In genomic region chr2:219056176-219056895, GRCh38 we compare ENCODE assay signal across 17 cellular contexts. TPM values are rescaled to one million over a fixed set of nuclear protein-coding genes. Genes with fewer than 3 reads are reported as not detected.
A peak's percentile ranks its signal among the peaks of the same experiment; 100 is the strongest.
DNase-seq lines count a peak whose midpoint lies in the region; ATAC-seq, FAIRE-seq and TF ChIP-seq lines count a peak whose summit lies in the region.
"Had no signal": no experiment of that assay in that cellular context is flagged by ENCODE, and none has a peak within 500 bp of the region (broad histone marks: within the 10 kb centered on the region; RNA-seq: fewer than 3 reads in every experiment).

No MANE protein-coding gene starts in this region.

- H3K4me3 ChIP-seq in neuronal stem cell (ENCODE audit: low read length in 2 of 2): no peak overlapping the region
- H3K4me3 ChIP-seq in endodermal cell (ENCODE audit: low read length): no peak overlapping the region

- peak overlapping the region; percentile 82 for H2BK120ac ChIP-seq in neuronal stem cell (ENCODE audit: low read depth, low read length)

- ATAC-seq in T-cell (replicated peaks in 1 of 4): no peak
- ATAC-seq: CD8-positive, alpha-beta T cell had no signal

- DNase-seq in COR-L47 (lab: John Stamatoyannopoulos, UW) (peak; percentile 7), RPMI8226 (peak; percentile 56), endothelial cell (ENCODE audit: low spot score) (no peak), neuronal stem cell (ENCODE audit: low spot score) (no peak), endodermal cell (no peak), HTR-8/SVneo (ENCODE audit: insufficient read length, low spot score) (no peak), T-cell (no peak), HCEC 1CT (no peak)
- DNase-seq: BE2C; Caco-2; CD8-positive, alpha-beta T cell; DMS53; GF-D8; IMR-90 had no signal

- peak overlapping the region; percentile 2 for H3K23ac ChIP-seq in neuronal stem cell (ENCODE audit: low read depth, low read length, poor library complexity)

- H4K91ac ChIP-seq in neuronal stem cell (ENCODE audit: low read depth, low read length, poor library complexity): no peak overlapping the region

- H3K4me2 ChIP-seq in neuronal stem cell (ENCODE audit: insufficient read depth, low read length, poor library complexity, severe bottlenecking): no peak overlapping the region

- H3K14ac ChIP-seq in neuronal stem cell (ENCODE audit: low read length): no peak overlapping the region

- WGBS in neuronal stem cell (ENCODE audit: extremely low coverage in 2 of 2, insufficient read length in 2 of 2, insufficient replicate concordance in 1 of 2), 2 donors: no CpG with 5 or more reads among the region's 9 CpGs
- WGBS in endodermal cell (ENCODE audit: insufficient coverage in 1 of 2, insufficient read length in 1 of 2), 2 experiments: 73 to 87% methylated on average over 7 to 8 of the region's 9 CpGs

- H3K9ac ChIP-seq in neuronal stem cell (ENCODE audit: low read depth, low read length, poor library complexity): no peak overlapping the region
- no peak overlapping the region for H3K9ac ChIP-seq in endodermal cell (ENCODE audit: extremely low read depth, low read length, poor library complexity, severe bottlenecking)

- peaks cover 2 to 12% of the 10 kb centered on the region in 2 donors for H3K4me1 ChIP-seq in neuronal stem cell (ENCODE audit: control insufficient read depth in 2 of 2, insufficient read depth in 1 of 2, low read depth in 1 of 2, low read length in 2 of 2)
- H3K4me1 ChIP-seq in endodermal cell (ENCODE audit: control insufficient read depth, insufficient read depth, low read length): peaks cover 5% of the 10 kb centered on the region

- no peak overlapping the region for H2AFZ ChIP-seq in neuronal stem cell (ENCODE audit: low read length)

- H3K9me3 ChIP-seq in neuronal stem cell (replicated peaks in 1 of 2; ENCODE audit: control insufficient read depth in 2 of 2, insufficient read depth in 1 of 2, low read depth in 1 of 2, low read length in 2 of 2): peaks cover 0 to 4% of the 10 kb centered on the region in 2 donors
- H3K9me3 ChIP-seq in endodermal cell (ENCODE audit: control insufficient read depth, low read length): no peaks in the 10 kb centered on the region
- H3K9me3 ChIP-seq: BE2C, Caco-2 had no signal

- no peak overlapping the region for H3K18ac ChIP-seq in neuronal stem cell (ENCODE audit: low read length)

- H3K27me3 ChIP-seq in neuronal stem cell (ENCODE audit: control insufficient read depth in 3 of 3, insufficient read depth in 3 of 3, low read depth in 1 of 3, low read length in 3 of 3): peaks cover 40 to 95% (median 73%) of the 10 kb centered on the region in 3 experiments
- H3K27me3 ChIP-seq in endodermal cell (ENCODE audit: control insufficient read depth, insufficient read depth, low read length, poor library complexity, severe bottlenecking): peaks cover 98% of the 10 kb centered on the region

- H3K4ac ChIP-seq in neuronal stem cell (ENCODE audit: low read length): no peak overlapping the region

- peak overlapping the region; percentile 7 for H3K4me3 Mint-ChIP-seq in endothelial cell (ENCODE audit: unreplicated experiment)
- H3K4me3 Mint-ChIP-seq in endodermal cell: no peak overlapping the region
- H3K4me3 Mint-ChIP-seq in T-cell: no peak overlapping the region
- H3K4me3 Mint-ChIP-seq: CD8-positive, alpha-beta T cell had no signal

- H3K4me1 Mint-ChIP-seq in endothelial cell (ENCODE audit: unreplicated experiment): peaks cover 1% of the 10 kb centered on the region
- peaks cover 6% of the 10 kb centered on the region for H3K4me1 Mint-ChIP-seq in endodermal cell
- H3K4me1 Mint-ChIP-seq in T-cell: peaks cover 16 to 28% (median 22%) of the 10 kb centered on the region in 3 donors

- no peak overlapping the region for H2BK15ac ChIP-seq in neuronal stem cell (ENCODE audit: low read length)

- CTCF ChIA-PET in T-cell (lab: Charles Lee): interaction anchor here in 1 of 2 donors (1.5 kb wide), 1 partner anchor 63 kb away, joined by 3 read pairs; no protein-coding TSS in a partner anchor

- H3K36me3 ChIP-seq in neuronal stem cell (replicated peaks in 1 of 2; ENCODE audit: control insufficient read depth in 2 of 2, insufficient read depth in 2 of 2, low read length in 2 of 2) (no peaks in the 10 kb centered on the region), endodermal cell (ENCODE audit: control insufficient read depth, insufficient read depth, low read length) (no peaks in the 10 kb centered on the region)
- H3K36me3 ChIP-seq: BE2C had no signal

- H3K27ac ChIP-seq in neuronal stem cell (replicated peaks; ENCODE audit: low read length) (no peak overlapping the region), endodermal cell (ENCODE audit: low read depth, low read length) (no peak overlapping the region)
- H3K27ac ChIP-seq: C4-2B had no signal

- no peaks in the 10 kb centered on the region for H3K79me1 ChIP-seq in neuronal stem cell (ENCODE audit: low read depth, low read length)

- no peak overlapping the region for H4K8ac ChIP-seq in neuronal stem cell (ENCODE audit: low read depth, low read length)

- H3K27ac Mint-ChIP-seq in endothelial cell (ENCODE audit: unreplicated experiment): no peak overlapping the region
- no peak overlapping the region for H3K27ac Mint-ChIP-seq in endodermal cell
- no peak overlapping the region for H3K27ac Mint-ChIP-seq in T-cell
- H3K27ac Mint-ChIP-seq: CD8-positive, alpha-beta T cell had no signal

- FAIRE-seq in HTR-8/SVneo (lab: Jason Lieb, UNC): no peak
- FAIRE-seq: GM19239, H54 had no signal

- H3K9me3 Mint-ChIP-seq in endothelial cell (ENCODE audit: unreplicated experiment) (no peaks in the 10 kb centered on the region), endodermal cell (no peaks in the 10 kb centered on the region), T-cell (no peaks in the 10 kb centered on the region)
- H3K9me3 Mint-ChIP-seq: CD8-positive, alpha-beta T cell had no signal

- H3K36me3 Mint-ChIP-seq in endothelial cell (ENCODE audit: low read depth, unreplicated experiment): peaks cover 3% of the 10 kb centered on the region
- peaks cover 7% of the 10 kb centered on the region for H3K36me3 Mint-ChIP-seq in endodermal cell (ENCODE audit: low read depth)
- no peaks in the 10 kb centered on the region for H3K36me3 Mint-ChIP-seq in T-cell
- H3K36me3 Mint-ChIP-seq: CD8-positive, alpha-beta T cell had no signal

- H3K27me3 Mint-ChIP-seq in endothelial cell (ENCODE audit: unreplicated experiment) (peaks cover 22% of the 10 kb centered on the region), endodermal cell (ENCODE audit: insufficient read depth) (peaks cover 89% of the 10 kb centered on the region), T-cell (peaks cover 39 to 71% of the 10 kb centered on the region in 2 donors)

- POLR2A ChIA-PET in T-cell (lab: Charles Lee): no interaction called here

- TF ChIP-seq CTCF in endothelial cell (IDR thresholded peaks at IDR 0.05; ENCODE audit: unreplicated experiment) (no peak), endodermal cell (conservative IDR thresholded peaks at IDR 0.05) (no peak)

- no peak overlapping the region for H2AK5ac ChIP-seq in neuronal stem cell (ENCODE audit: low read depth, low read length)

- no peak overlapping the region for H2BK12ac ChIP-seq in neuronal stem cell (ENCODE audit: low read length)

- H2BK5ac ChIP-seq in neuronal stem cell (ENCODE audit: low read length): no peak overlapping the region

RNA-seq across cellular contexts. Expression of gene IHH, which starts 4.4 kb away (rescaled TPM):
- total RNA-seq in endothelial cell (ENCODE audit: unreplicated experiment): not detected
- polyA plus RNA-seq in neuronal stem cell (2013, experiment 1 of 2): not detected
- not detected for polyA plus RNA-seq in neuronal stem cell (2013, experiment 2 of 2)
- total RNA-seq in endodermal cell: 10 to 100 TPM in 1 of 2 donors, 1 to 10 TPM in 1; 2.1 to 10.3 TPM
- 6.9 TPM for polyA plus RNA-seq in endodermal cell (2013, experiment 1 of 2)
- 3.5 TPM for polyA plus RNA-seq in endodermal cell (2013, experiment 2 of 2)
- total RNA-seq in T-cell: under 1 TPM in 2 of 5 donors, not detected in 3; 0.12 to 0.28 TPM
- total RNA-seq: CD8-positive, alpha-beta T cell; IMR-90 had no signal
- polyA plus RNA-seq: IMR-90 had no signal

RNA-seq across cellular contexts. Expression of gene CFAP65, which starts 15.0 kb away (rescaled TPM):
- 0.59 TPM for total RNA-seq in endothelial cell (ENCODE audit: unreplicated experiment)
- 0.26 TPM for polyA plus RNA-seq in neuronal stem cell (2013, experiment 1 of 2)
- polyA plus RNA-seq in neuronal stem cell (2013, experiment 2 of 2): 0.26 TPM
- total RNA-seq in endodermal cell: 1 to 10 TPM in 1 of 2 donors, under 1 TPM in 1; 0.84 to 1.5 TPM
- polyA plus RNA-seq in endodermal cell (2013, experiment 1 of 2): 1.2 TPM
- polyA plus RNA-seq in endodermal cell (2013, experiment 2 of 2): 0.83 TPM
- total RNA-seq in T-cell: under 1 TPM in 1 of 5 donors, not detected in 4; 0.16 TPM
- total RNA-seq: CD8-positive, alpha-beta T cell; IMR-90 had no signal
- polyA plus RNA-seq: IMR-90 had no signal

Comparison
In these comparisons a context has a peak if more than half of its experiments do, and no peak if none do; other contexts are left out.
1. DNase-seq: peak in COR-L47 (single experiment) and RPMI8226 (single experiment); none in endothelial cell (single experiment), neuronal stem cell (single experiment), endodermal cell (single experiment), HTR-8/SVneo (single experiment), T-cell (0 of 34) and HCEC 1CT (single experiment).